2 cellular contexts compared by ENCODE assay signal in the genomic region with DNA sequence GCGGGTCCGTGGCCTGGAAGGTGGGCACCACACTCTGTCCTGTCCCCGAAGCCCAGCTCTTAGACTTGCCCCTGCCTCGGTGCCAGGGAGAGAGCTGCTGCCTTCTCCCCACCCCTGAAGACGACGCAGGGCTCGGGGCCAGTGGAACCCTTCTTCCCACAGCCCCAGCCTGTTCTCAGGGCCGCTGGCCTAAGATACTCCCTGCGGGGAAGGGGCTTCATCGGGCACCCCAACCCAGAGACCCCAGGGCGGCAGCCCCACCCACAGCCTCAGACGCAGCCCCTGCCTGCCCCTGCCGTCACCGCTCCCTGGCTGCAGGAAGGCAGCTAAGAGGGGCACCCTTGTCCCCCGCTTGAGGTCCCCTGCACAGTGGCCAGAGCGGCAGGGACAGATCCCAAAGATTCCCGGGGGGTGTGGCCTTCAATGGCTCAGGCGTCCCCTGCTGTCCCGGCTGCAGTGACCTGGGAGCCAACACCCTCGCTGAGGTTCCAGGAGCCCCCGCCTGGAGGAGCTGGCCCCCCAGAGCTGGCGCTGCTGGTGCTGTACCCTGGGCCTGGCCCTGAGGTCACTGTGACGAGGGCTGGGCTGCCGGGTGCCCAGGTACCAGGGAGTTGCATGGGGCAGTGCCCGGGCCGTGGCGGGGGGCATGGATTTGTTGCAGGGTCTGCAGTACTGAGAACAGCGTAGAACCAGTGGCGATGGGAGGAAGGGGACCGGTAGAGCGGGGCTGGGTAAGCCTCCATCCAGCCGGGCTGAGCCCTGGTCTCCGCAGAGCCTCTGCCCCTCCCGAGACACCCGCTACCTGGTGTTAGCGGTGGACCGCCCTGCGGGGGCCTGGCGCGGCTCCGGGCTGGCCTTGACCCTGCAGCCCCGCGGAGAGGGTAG.
TF ChIP-seq lines count a peak whose summit lies in the region.

No MANE protein-coding gene starts in this region.

TF ChIP-seq in GM12891, 5 proteins besides CTCF, POLR2A, EP300 and RAD21:
- no peak; the same call in 1 of the 2 replicates for TF ChIP-seq POLR2AphosphoS5 (IDR thresholded peaks at IDR 0.05; ENCODE audit: low read depth, low read length)
- no peak for TF ChIP-seq SPI1 (IDR thresholded peaks at IDR 0.05; ENCODE audit: low read depth, low read length)
- peak; percentile 35; the same call in 1 of the 2 replicates for TF ChIP-seq POU2F2 (IDR thresholded peaks at IDR 0.05; ENCODE audit: low read depth, low read length)
TF ChIP-seq in GM12891: peak in this region for 1.

TF ChIP-seq in GM12878, 131 proteins besides CTCF, POLR2A, EP300 and RAD21:
- TF ChIP-seq BCL11A (IDR thresholded peaks at IDR 0.05; ENCODE audit: low read depth, low read length) (no peak), PML (IDR thresholded peaks at IDR 0.05; ENCODE audit: low read length) (peak; percentile 44; the same call in 1 of the 2 replicates), SREBF1 (IDR thresholded peaks at IDR 0.05; ENCODE audit: low read length) (no peak), POLR2AphosphoS2 (IDR thresholded peaks at IDR 0.05; ENCODE audit: low read depth, low read length) (peak; percentile 8; the same call in 1 of the 2 replicates)
- TF ChIP-seq, protein P1, sequence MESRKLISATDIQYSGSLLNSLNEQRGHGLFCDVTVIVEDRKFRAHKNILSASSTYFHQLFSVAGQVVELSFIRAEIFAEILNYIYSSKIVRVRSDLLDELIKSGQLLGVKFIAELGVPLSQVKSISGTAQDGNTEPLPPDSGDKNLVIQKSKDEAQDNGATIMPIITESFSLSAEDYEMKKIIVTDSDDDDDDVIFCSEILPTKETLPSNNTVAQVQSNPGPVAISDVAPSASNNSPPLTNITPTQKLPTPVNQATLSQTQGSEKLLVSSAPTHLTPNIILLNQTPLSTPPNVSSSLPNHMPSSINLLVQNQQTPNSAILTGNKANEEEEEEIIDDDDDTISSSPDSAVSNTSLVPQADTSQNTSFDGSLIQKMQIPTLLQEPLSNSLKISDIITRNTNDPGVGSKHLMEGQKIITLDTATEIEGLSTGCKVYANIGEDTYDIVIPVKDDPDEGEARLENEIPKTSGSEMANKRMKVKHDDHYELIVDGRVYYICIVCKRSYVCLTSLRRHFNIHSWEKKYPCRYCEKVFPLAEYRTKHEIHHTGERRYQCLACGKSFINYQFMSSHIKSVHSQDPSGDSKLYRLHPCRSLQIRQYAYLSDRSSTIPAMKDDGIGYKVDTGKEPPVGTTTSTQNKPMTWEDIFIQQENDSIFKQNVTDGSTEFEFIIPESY (IDR thresholded peaks at IDR 0.05), result 0 out of 2 replicates have a peak, but pooled peaks have one; percentile 16
